Comparison of ENCODE assay signal across 11 cellular contexts in the genomic region with DNA sequence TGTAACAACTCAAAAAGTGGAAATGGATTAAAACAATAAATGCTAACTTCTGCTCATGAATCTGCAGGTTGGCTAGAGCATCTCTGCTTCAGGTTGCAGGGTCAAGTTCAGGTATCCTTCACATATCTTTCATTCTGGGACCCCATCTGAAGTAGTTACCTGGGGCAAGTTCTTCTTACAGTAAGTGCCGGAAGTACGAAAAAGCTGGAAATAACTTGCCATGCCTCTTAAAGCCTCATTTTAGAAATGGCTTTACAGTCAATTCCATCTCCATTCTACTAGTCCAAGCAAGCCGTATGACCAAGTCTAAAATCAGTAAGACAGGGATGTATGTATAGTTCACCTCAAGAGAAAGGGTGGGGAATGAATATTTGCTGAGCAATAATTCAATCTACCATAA.
DNase-seq lines count a peak whose midpoint lies in the region; ATAC-seq and TF ChIP-seq lines count a peak whose summit lies in the region.
"Had no signal": no experiment of that assay in that cellular context is flagged by ENCODE, and none has a peak within 500 bp of the region (broad histone marks: within the 10 kb centered on the region; RNA-seq: fewer than 3 reads in every experiment).

No MANE protein-coding gene starts in this region.

- no peaks in the 10 kb centered on the region for H3K27me3 ChIP-seq in BE2C
- H3K27me3 ChIP-seq: adrenal gland had no signal

- no peaks in the 10 kb centered on the region for H3K36me3 ChIP-seq in BE2C
- H3K36me3 ChIP-seq: adrenal gland had no signal

- no peaks in the 10 kb centered on the region for H3K9me3 Mint-ChIP-seq in chondrocyte (ENCODE audit: low read depth)

- no peaks in the 10 kb centered on the region for H3K9me3 ChIP-seq in BE2C
- H3K9me3 ChIP-seq: adrenal gland had no signal

- H3K4me1 ChIP-seq in BE2C: no peaks in the 10 kb centered on the region

- no peaks in the 10 kb centered on the region for H3K27me3 Mint-ChIP-seq in chondrocyte (ENCODE audit: low read depth)

- CTCF ChIA-PET in HEK293T (lab: Yijun Ruan, JAX): interaction anchor here (0.7 to 1.5 kb wide), 2 partner anchors 144 to 189 kb away, joined by 7 to 14 read pairs; no protein-coding TSS in a partner anchor

- H3K4me1 Mint-ChIP-seq in chondrocyte (ENCODE audit: low read depth): peaks cover 17% of the 10 kb centered on the region

- ATAC-seq in GM19324 (IDR thresholded peaks at IDR 0.05; ENCODE audit: low FRiP score, unreplicated experiment) (peak; percentile 8), HG03439 (IDR thresholded peaks at IDR 0.05; ENCODE audit: unreplicated experiment) (peak; percentile 26)

- H3K36me3 Mint-ChIP-seq in chondrocyte (ENCODE audit: low read depth): no peaks in the 10 kb centered on the region

- TF ChIP-seq CTCF in 22Rv1 (IDR thresholded peaks at IDR 0.05): no peak
- TF ChIP-seq CTCF in chondrocyte (IDR thresholded peaks at IDR 0.05): no peak
- TF ChIP-seq CTCF in BE2C (IDR thresholded peaks at IDR 0.05; ENCODE audit: low read depth, low read length): no peak

- H3K27ac ChIP-seq in 22Rv1: peak overlapping the region; percentile 26; the same call in 1 of the 2 replicates

- H3K4me3 Mint-ChIP-seq in chondrocyte (ENCODE audit: unreplicated experiment): no peak overlapping the region

- DNase-seq in chondrocyte (ENCODE audit: low spot score) (no peak), HEK293T (ENCODE audit: extremely low spot score) (no peak), NCI-H1436 (lab: John Stamatoyannopoulos, UW) (no peak), BE2C (no peak), NCI-H2029 (lab: John Stamatoyannopoulos, UW) (no peak)
- DNase-seq: activated CD4-positive, CD25-positive, alpha-beta regulatory T cell treated with anti-CD3 and anti-CD28 coated beads, Interleukin-2, amount 50 U/mL, for 72 hours; adrenal gland; KG1 had no signal

- no peak overlapping the region for H3K4me3 ChIP-seq in BE2C (ENCODE audit: low read depth, low read length)
- H3K4me3 ChIP-seq: adrenal gland had no signal

- peak overlapping the region; percentile 36 for H3K27ac Mint-ChIP-seq in chondrocyte (ENCODE audit: unreplicated experiment)

- POLR2A ChIA-PET in HEK293T (lab: Yijun Ruan, JAX): no interaction called here

TF ChIP-seq in HEK293T, 16 proteins besides CTCF, POLR2A, EP300 and RAD21:
- TF ChIP-seq FOXM1 (IDR thresholded peaks at IDR 0.05; ENCODE audit: borderline replicate concordance) (no peak), TARDBP (IDR thresholded peaks at IDR 0.05) (no peak), CTBP1 (IDR thresholded peaks at IDR 0.05; ENCODE audit: borderline replicate concordance) (no peak), ELF4 (IDR thresholded peaks at IDR 0.05) (no peak), LEF1 (IDR thresholded peaks at IDR 0.05; ENCODE audit: borderline replicate concordance) (no peak), NFRKB (IDR thresholded peaks at IDR 0.05) (no peak), ZNF384 (IDR thresholded peaks at IDR 0.05) (no peak), HDGF (IDR thresholded peaks at IDR 0.05; ENCODE audit: borderline replicate concordance) (no peak), SUZ12 (IDR thresholded peaks at IDR 0.05) (no peak), BHLHE40 (IDR thresholded peaks at IDR 0.05; ENCODE audit: borderline replicate concordance) (no peak), FOXA1 (IDR thresholded peaks at IDR 0.05) (no peak), ARNT (IDR thresholded peaks at IDR 0.05) (no peak), L3MBTL2 (conservative IDR thresholded peaks at IDR 0.05) (no peak), FOXK2 (IDR thresholded peaks at IDR 0.05) (no peak), SP1 (IDR thresholded peaks at IDR 0.05) (no peak)
- TF ChIP-seq, protein P1, sequence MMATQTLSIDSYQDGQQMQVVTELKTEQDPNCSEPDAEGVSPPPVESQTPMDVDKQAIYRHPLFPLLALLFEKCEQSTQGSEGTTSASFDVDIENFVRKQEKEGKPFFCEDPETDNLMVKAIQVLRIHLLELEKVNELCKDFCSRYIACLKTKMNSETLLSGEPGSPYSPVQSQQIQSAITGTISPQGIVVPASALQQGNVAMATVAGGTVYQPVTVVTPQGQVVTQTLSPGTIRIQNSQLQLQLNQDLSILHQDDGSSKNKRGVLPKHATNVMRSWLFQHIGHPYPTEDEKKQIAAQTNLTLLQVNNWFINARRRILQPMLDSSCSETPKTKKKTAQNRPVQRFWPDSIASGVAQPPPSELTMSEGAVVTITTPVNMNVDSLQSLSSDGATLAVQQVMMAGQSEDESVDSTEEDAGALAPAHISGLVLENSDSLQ (IDR thresholded peaks at IDR 0.05): no peak
